In the genomic region with DNA sequence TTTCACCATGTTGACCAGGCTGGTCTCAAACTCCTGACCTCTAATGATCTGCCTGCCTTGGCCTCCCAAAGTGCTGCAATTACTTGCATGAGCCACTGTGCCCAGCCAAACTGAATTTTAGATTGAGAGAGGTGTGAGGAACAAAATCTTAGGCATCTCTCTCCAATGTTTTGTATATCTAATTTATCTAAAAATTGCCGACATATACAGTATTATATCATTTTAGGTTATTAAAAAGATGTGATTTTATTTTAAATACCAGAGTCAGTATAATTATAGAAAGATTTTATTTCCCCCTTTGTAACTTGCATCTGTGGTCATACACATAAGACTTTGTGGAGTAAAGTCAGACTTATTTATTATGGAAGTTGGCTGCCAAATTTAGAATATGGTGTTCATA, we compare ENCODE assay signal across 10 cellular contexts.
"Had no signal": no experiment of that assay in that cellular context is flagged by ENCODE, and none has a peak within 500 bp of the region (broad histone marks: within the 10 kb centered on the region; RNA-seq: fewer than 3 reads in every experiment).

No MANE protein-coding gene starts in this region.

- H3K27ac ChIP-seq: GM23248, KMS-11 had no signal

- ATAC-seq: HCT116 had no signal

- H3K4me3 ChIP-seq: GM23248, HAP-1 had no signal

- H2AFZ ChIP-seq: GM23248 had no signal

- DNase-seq: GM23248, GOT3, H7, HFFc6, Karpas-422, KBM-7 had no signal

- H3K9ac ChIP-seq: GM23248, KMS-11 had no signal

- H3K9me3 ChIP-seq: HAP-1 had no signal

- FAIRE-seq: HTR-8/SVneo had no signal

- H3K4me2 ChIP-seq: KMS-11 had no signal
